Comparison of ENCODE assay signal across 7 cellular contexts in the genomic region with DNA sequence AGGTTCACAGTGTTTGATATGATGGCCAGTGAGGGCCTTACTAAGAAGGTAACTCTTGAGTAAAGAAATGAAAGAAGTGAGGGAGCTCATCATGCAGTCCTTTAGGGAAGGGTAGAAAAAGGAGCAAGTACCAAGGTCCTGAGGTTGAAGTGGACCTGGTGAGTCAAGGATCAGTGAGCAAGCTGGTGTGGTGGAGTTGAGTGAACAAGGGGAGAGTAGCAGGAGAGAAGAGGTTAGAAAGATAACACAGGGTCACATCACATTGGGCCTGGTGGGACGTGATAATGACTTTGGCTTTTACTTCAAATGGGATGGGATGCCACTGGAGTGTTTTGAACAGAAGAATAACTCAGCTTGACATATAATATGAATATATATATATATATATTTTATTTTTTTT.
"Had no signal": no experiment of that assay in that cellular context is flagged by ENCODE, and none has a peak within 500 bp of the region (broad histone marks: within the 10 kb centered on the region; RNA-seq: fewer than 3 reads in every experiment).

No MANE protein-coding gene starts in this region.

- DNase-seq: H9, HCEC 1CT, HFFc6, IMR-90, KBM-7 had no signal

- H3K4me3 ChIP-seq: GM23338 had no signal

- H3K27ac ChIP-seq: KMS-11 had no signal
